In the genomic region with DNA sequence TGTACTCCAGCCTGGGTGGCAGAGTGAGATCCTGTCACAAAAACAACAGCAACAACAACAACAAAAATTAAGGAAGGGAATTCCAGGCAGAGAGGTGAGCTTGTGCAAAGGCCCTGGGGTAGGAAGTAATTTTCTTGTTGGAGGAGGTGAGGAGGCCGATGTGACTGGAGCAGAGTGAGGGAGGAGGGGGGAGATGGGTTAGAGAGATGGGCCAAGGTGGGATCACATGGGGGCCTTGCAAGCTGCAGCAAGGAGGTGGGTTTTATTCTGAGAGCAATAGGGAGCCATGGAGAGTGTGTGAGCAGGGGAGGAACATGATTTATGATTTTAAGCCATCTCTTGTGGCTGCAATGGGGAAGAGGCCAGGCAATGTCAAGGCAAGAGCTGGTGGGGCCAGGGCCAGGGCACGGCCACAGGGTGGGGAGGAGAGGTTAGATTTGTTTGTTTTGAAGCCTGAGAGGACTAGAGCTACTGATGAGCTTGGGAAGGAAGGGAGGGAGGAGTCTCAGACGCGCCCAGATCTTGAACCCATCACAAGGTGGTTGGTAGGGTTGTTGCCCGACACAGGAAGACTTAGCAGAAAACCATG, we compare ENCODE assay signal across 30 cellular contexts. TPM values are rescaled to one million over a fixed set of nuclear protein-coding genes. Genes with fewer than 3 reads are reported as not detected.
"Had no signal": no experiment of that assay in that cellular context is flagged by ENCODE, and none has a peak within 500 bp of the region (broad histone marks: within the 10 kb centered on the region; RNA-seq: fewer than 3 reads in every experiment).

No MANE protein-coding gene starts in this region.

- H3K4me1 ChIP-seq: thyroid gland had no signal

- H3K4me3 ChIP-seq: esophagus squamous epithelium, lower lobe of right lung, ovary, smooth muscle cell, stomach, thyroid gland, vagina had no signal

- H3K36me3 ChIP-seq: esophagus squamous epithelium, lower lobe of right lung, ovary, stomach, thyroid gland, vagina had no signal

- H3K9me3 ChIP-seq: esophagus squamous epithelium, lower lobe of right lung, ovary, stomach, thyroid gland, vagina had no signal

- DNase-seq: cortex of kidney; effector memory CD8-positive, alpha-beta T cell; erythroblast; esophagus squamous epithelium; foreskin melanocyte; glutamatergic neuron; hypothalamus; immature natural killer cell; islet precursor cell; kidney glomerular epithelial cell; left colon; left ventricle myocardium superior; lower lobe of right lung; naive thymus-derived CD8-positive, alpha-beta T cell; nephron progenitor cell; nucleus accumbens; ovary; stimulated activated CD4-positive, alpha-beta T cell treated with anti-CD3 and anti-CD28 coated beads, Interleukin-12 subunit alpha, Interleukin-12 subunit beta, amount 100 ng/mL, for 4 hours; stimulated activated CD4-positive, alpha-beta T cell treated with anti-CD3 and anti-CD28 coated beads, Interleukin-1b, Interleukin-23, amount 100 ng/mL, for 48 hours; stimulated activated CD4-positive, alpha-beta T cell treated with anti-CD3 and anti-CD28 coated beads, Interleukin-4, amount 100 ng/mL, for 1 hour; stimulated activated naive CD4-positive, alpha-beta T cell treated with Interleukin-2 at 50 U/mL for 16 hours; stomach; thyroid gland; trophoblast cell had no signal

- ATAC-seq: effector memory CD8-positive, alpha-beta T cell; left colon; left ventricle myocardium superior; lower lobe of right lung; naive thymus-derived CD8-positive, alpha-beta T cell; sciatic nerve; stimulated activated effector memory CD8-positive, alpha-beta T cell treated with anti-CD3 and anti-CD28 coated beads, Interleukin-12 subunit alpha, Interleukin-12 subunit beta, amount 100 ng/mL, for 72 hours had no signal

- H3K9me3 Mint-ChIP-seq: effector memory CD8-positive, alpha-beta T cell; immature natural killer cell; naive thymus-derived CD8-positive, alpha-beta T cell; nephron progenitor cell; stimulated activated effector memory CD8-positive, alpha-beta T cell treated with anti-CD3 and anti-CD28 coated beads, Interleukin-12 subunit alpha, Interleukin-12 subunit beta, amount 100 ng/mL, for 72 hours had no signal

- H3K4me2 ChIP-seq: smooth muscle cell had no signal

- H3K27ac ChIP-seq: esophagus squamous epithelium, lower lobe of right lung, ovary, stomach, thyroid gland, vagina had no signal

- H3K36me3 Mint-ChIP-seq: immature natural killer cell; naive thymus-derived CD8-positive, alpha-beta T cell; stimulated activated effector memory CD8-positive, alpha-beta T cell treated with anti-CD3 and anti-CD28 coated beads, Interleukin-12 subunit alpha, Interleukin-12 subunit beta, amount 100 ng/mL, for 72 hours had no signal

- H3K27ac Mint-ChIP-seq: effector memory CD8-positive, alpha-beta T cell; immature natural killer cell; naive thymus-derived CD8-positive, alpha-beta T cell; nephron progenitor cell; stimulated activated effector memory CD8-positive, alpha-beta T cell treated with anti-CD3 and anti-CD28 coated beads, Interleukin-12 subunit alpha, Interleukin-12 subunit beta, amount 100 ng/mL, for 72 hours had no signal

- H3K27me3 ChIP-seq: ovary, thyroid gland, vagina had no signal

- H3K4me3 Mint-ChIP-seq: effector memory CD8-positive, alpha-beta T cell; immature natural killer cell; naive thymus-derived CD8-positive, alpha-beta T cell; nephron progenitor cell; stimulated activated effector memory CD8-positive, alpha-beta T cell treated with anti-CD3 and anti-CD28 coated beads, Interleukin-12 subunit alpha, Interleukin-12 subunit beta, amount 100 ng/mL, for 72 hours had no signal

- H3K4me1 Mint-ChIP-seq: immature natural killer cell; stimulated activated effector memory CD8-positive, alpha-beta T cell treated with anti-CD3 and anti-CD28 coated beads, Interleukin-12 subunit alpha, Interleukin-12 subunit beta, amount 100 ng/mL, for 72 hours had no signal

RNA-seq across cellular contexts. Expression of a gene that starts 12.5 kb away (rescaled TPM):
- total RNA-seq: dermis microvascular lymphatic vessel endothelial cell; left colon; left ventricle myocardium superior; myocyte; naive thymus-derived CD8-positive, alpha-beta T cell had no signal
- polyA plus RNA-seq: immature natural killer cell; naive thymus-derived CD8-positive, alpha-beta T cell had no signal
